ENCODE assay signal across 8 cellular contexts in genomic region chr19:7833225-7834156, GRCh38. TPM values are rescaled to one million over a fixed set of nuclear protein-coding genes. Genes with fewer than 3 reads are reported as not detected.
DNase-seq lines count a peak whose midpoint lies in the region; ATAC-seq and TF ChIP-seq lines count a peak whose summit lies in the region.

No MANE protein-coding gene starts in this region.

- DNase-seq in Calu3 (peak; percentile 74), NCI-H2196 treated with DMSO at 0.1 percent for 48 hours (lab: John Stamatoyannopoulos, UW; ENCODE audit: unreplicated experiment) (peak; percentile 31), epithelial cell of esophagus (ENCODE audit: low read depth) (peak; percentile 93), nephron progenitor cell (no peak)
- no peak for DNase-seq in stimulated activated naive CD8-positive, alpha-beta T cell treated with anti-CD3 and anti-CD28 coated beads, Interleukin-15, amount 100 ng/mL, for 72 hours

- CTCF ChIA-PET in Calu3 (lab: Charles Lee), result no interaction called here

- peak overlapping the region; percentile 15 for H3K27ac Mint-ChIP-seq in Calu3 (ENCODE audit: unreplicated experiment)
- peak overlapping the region; percentile 29 for H3K27ac Mint-ChIP-seq in nephron progenitor cell
- H3K27ac Mint-ChIP-seq in stimulated activated naive CD8-positive, alpha-beta T cell treated with anti-CD3 and anti-CD28 coated beads, Interleukin-15, amount 100 ng/mL, for 72 hours, result no peak overlapping the region

- H3K4me3 Mint-ChIP-seq in Calu3 (ENCODE audit: low read depth, unreplicated experiment) (no peak overlapping the region), nephron progenitor cell (no peak overlapping the region)
- H3K4me3 Mint-ChIP-seq in stimulated activated naive CD8-positive, alpha-beta T cell treated with anti-CD3 and anti-CD28 coated beads, Interleukin-15, amount 100 ng/mL, for 72 hours, result no peak overlapping the region

- ATAC-seq in stimulated activated naive CD8-positive, alpha-beta T cell treated with anti-CD3 and anti-CD28 coated beads, Interleukin-15, amount 100 ng/mL, for 72 hours, result no peak
- no peak for ATAC-seq in GM18502 (IDR thresholded peaks at IDR 0.05; ENCODE audit: poor library complexity, unreplicated experiment)
- ATAC-seq in GM21717 (IDR thresholded peaks at IDR 0.05; ENCODE audit: unreplicated experiment), result no peak
- no peak for ATAC-seq in GM18858 (IDR thresholded peaks at IDR 0.05; ENCODE audit: unreplicated experiment)

- BruUV-seq in Calu3 (replicated peaks; lab: Mats Ljungman, UMichigan), result no TSS peak

- no peak overlapping the region for H3K4me3 ChIP-seq in epithelial cell of esophagus (ENCODE audit: low read length)

- H3K27me3 Mint-ChIP-seq in Calu3 (ENCODE audit: unreplicated experiment) (no peaks in the 10 kb centered on the region), nephron progenitor cell (ENCODE audit: low read depth, poor library complexity) (peaks cover 33% of the 10 kb centered on the region)
- H3K27me3 Mint-ChIP-seq in stimulated activated naive CD8-positive, alpha-beta T cell treated with anti-CD3 and anti-CD28 coated beads, Interleukin-15, amount 100 ng/mL, for 72 hours, result no peaks in the 10 kb centered on the region

- H3K4me1 Mint-ChIP-seq in Calu3 (ENCODE audit: low read depth, unreplicated experiment) (peaks cover 39% of the 10 kb centered on the region), nephron progenitor cell (peaks cover 19% of the 10 kb centered on the region)
- peaks cover 30% of the 10 kb centered on the region for H3K4me1 Mint-ChIP-seq in stimulated activated naive CD8-positive, alpha-beta T cell treated with anti-CD3 and anti-CD28 coated beads, Interleukin-15, amount 100 ng/mL, for 72 hours

- H3K9me3 Mint-ChIP-seq in Calu3 (ENCODE audit: low read depth, unreplicated experiment), result no peaks in the 10 kb centered on the region
- H3K9me3 Mint-ChIP-seq in nephron progenitor cell, result peaks cover 4% of the 10 kb centered on the region
- H3K9me3 Mint-ChIP-seq in stimulated activated naive CD8-positive, alpha-beta T cell treated with anti-CD3 and anti-CD28 coated beads, Interleukin-15, amount 100 ng/mL, for 72 hours, result no peaks in the 10 kb centered on the region

- intact Hi-C loops in Calu3 (cut with micrococcal nuclease; ENCODE audit: unreplicated experiment), result no loop called here

- H3K36me3 Mint-ChIP-seq in Calu3 (ENCODE audit: insufficient read depth, unreplicated experiment), result peaks cover 32% of the 10 kb centered on the region
- no peaks in the 10 kb centered on the region for H3K36me3 Mint-ChIP-seq in nephron progenitor cell (ENCODE audit: low read depth)

- TF ChIP-seq CTCF in Calu3 (IDR thresholded peaks at IDR 0.05; ENCODE audit: unreplicated experiment) (no peak), epithelial cell of esophagus (IDR thresholded peaks at IDR 0.05; ENCODE audit: insufficient read depth, low read depth, low read length, missing control alignments) (no peak), nephron progenitor cell (IDR thresholded peaks at IDR 0.05) (no peak)

RNA-seq across cellular contexts. Expression of gene EVI5L, which starts 3.5 kb away (rescaled TPM):
- total RNA-seq in Calu3 (2022), result 12.2 and 12.5 TPM in 2 replicates

RNA-seq across cellular contexts. Expression of gene PRR36, which starts 40.7 kb away (rescaled TPM):
- 10.8 and 11.7 TPM in 2 replicates for total RNA-seq in Calu3 (2022)

RNA-seq across cellular contexts. Expression of gene LRRC8E, which starts 54.8 kb away (rescaled TPM):
- 8.0 and 9.1 TPM in 2 replicates for total RNA-seq in Calu3 (2022)

Comparison
In these comparisons a context has a peak if more than half of its experiments do, and no peak if none do; other contexts are left out.
1. DNase-seq: peak in Calu3 (single experiment), NCI-H2196 treated with DMSO at 0.1 percent for 48 hours (single experiment) and epithelial cell of esophagus (single experiment); none in nephron progenitor cell (single experiment) and stimulated activated naive CD8-positive, alpha-beta T cell treated with anti-CD3 and anti-CD28 coated beads, Interleukin-15, amount 100 ng/mL, for 72 hours (0 of 2).
2. H3K27ac Mint-ChIP-seq: peak in Calu3 (single experiment) and nephron progenitor cell (single experiment); none in stimulated activated naive CD8-positive, alpha-beta T cell treated with anti-CD3 and anti-CD28 coated beads, Interleukin-15, amount 100 ng/mL, for 72 hours (0 of 2).